ENCODE assay signal across 1 cellular context in genomic region chr17:80855968-80856862, GRCh38.
TF ChIP-seq lines count a peak whose summit lies in the region.

No MANE protein-coding gene starts in this region.

TF ChIP-seq in A549, 52 proteins besides CTCF, POLR2A, EP300 and RAD21 (continued from another document):
- TF ChIP-seq REST (IDR thresholded peaks at IDR 0.05) (no peak), E2F6 (IDR thresholded peaks at IDR 0.05; ENCODE audit: borderline replicate concordance, low read depth) (peak; percentile 35; the same call in 1 of the 2 replicates), POLR2AphosphoS2 (conservative IDR thresholded peaks at IDR 0.05; ENCODE audit: low read length) (no peak), MAFK (IDR thresholded peaks at IDR 0.05; ENCODE audit: partially characterized antibody) (peak; percentile 82), SREBF2 (IDR thresholded peaks at IDR 0.05) (no peak), NR3C1 (IDR thresholded peaks at IDR 0.05) (no peak), ZNF302 (CRISPR knock-in tag; IDR thresholded peaks at IDR 0.05) (no peak), FOSL2 (IDR thresholded peaks at IDR 0.05) (peak; percentile 98), FOSL2 (CRISPR knock-in tag; IDR thresholded peaks at IDR 0.05) (peak; percentile 99), ELK1 (IDR thresholded peaks at IDR 0.05; ENCODE audit: low read depth, low read length) (no peak), MAZ (IDR thresholded peaks at IDR 0.05; ENCODE audit: borderline replicate concordance, low read depth, low read length) (no peak), PBX3 (IDR thresholded peaks at IDR 0.05) (no peak), JUN (IDR thresholded peaks at IDR 0.05) (peak; percentile 57 to 73; a peak in 3 of 5 replicates), RFX5 (IDR thresholded peaks at IDR 0.05) (no peak), ZFP36 (IDR thresholded peaks at IDR 0.05; ENCODE audit: borderline replicate concordance, partially characterized antibody) (no peak), FOSB (CRISPR knock-in tag; IDR thresholded peaks at IDR 0.05) (no peak), SMC3 (IDR thresholded peaks at IDR 0.05) (peak; percentile 13; the same call in 1 of the 3 replicates), HEYL (CRISPR knock-in tag; IDR thresholded peaks at IDR 0.05) (no peak)
TF ChIP-seq in A549: peak in this region for 12.
